15 cellular contexts compared by ENCODE assay signal in genomic region chr9:75146229-75146628, GRCh38. TPM values are rescaled to one million over a fixed set of nuclear protein-coding genes. Genes with fewer than 3 reads are reported as not detected.
A peak's percentile ranks its signal among the peaks of the same experiment; 100 is the strongest.
DNase-seq lines count a peak whose midpoint lies in the region; ATAC-seq and TF ChIP-seq lines count a peak whose summit lies in the region.
"Had no signal": no experiment of that assay in that cellular context is flagged by ENCODE, and none has a peak within 500 bp of the region (broad histone marks: within the 10 kb centered on the region; RNA-seq: fewer than 3 reads in every experiment).

No MANE protein-coding gene starts in this region.

- no peak for DNase-seq in activated naive CD8-positive, alpha-beta T cell treated with anti-CD3 and anti-CD28 coated beads, Interleukin-2, amount 10 ng/mL, durations not matched to agents 7 days and 5 days
- DNase-seq in activated naive CD8-positive, alpha-beta T cell treated with anti-CD3 and anti-CD28 coated beads, Interleukin-2, amount 50 U/mL, for 24 hours = no peak
- peak; percentile 36 to 64 for DNase-seq in fibroblast of lung (ENCODE audit: low read depth in 2 of 2)
- DNase-seq in stimulated activated effector memory CD8-positive, alpha-beta T cell treated with anti-CD3 and anti-CD28 coated beads, Interleukin-12 subunit alpha, Interleukin-12 subunit beta, amount 100 ng/mL, for 72 hours (ENCODE audit: low spot score in 2 of 2) = peak in 1 of 2 donors; percentile 49
- no peak for DNase-seq in amygdala (lab: John Stamatoyannopoulos, UW)
- no peak for DNase-seq in ACHN
- DNase-seq: C1 segment of cervical spinal cord; NCI-H446; Peyer's patch; posterior cingulate gyrus; stimulated activated naive CD4-positive, alpha-beta T cell; T-helper 9 cell had no signal

- TF ChIP-seq CTCF in fibroblast of lung (conservative IDR thresholded peaks at IDR 0.05 in 1 of 2, IDR thresholded peaks at IDR 0.05 in 1 of 2; ENCODE audit: low read depth in 1 of 2, low read length in 2 of 2) = no peak

- no peaks in the 10 kb centered on the region for H3K27me3 Mint-ChIP-seq in activated naive CD8-positive, alpha-beta T cell treated with anti-CD3 and anti-CD28 coated beads, Interleukin-2, amount 10 ng/mL, durations not matched to agents 7 days and 5 days
- H3K27me3 Mint-ChIP-seq in activated naive CD8-positive, alpha-beta T cell treated with anti-CD3 and anti-CD28 coated beads, Interleukin-2, amount 50 U/mL, for 24 hours = no peaks in the 10 kb centered on the region

- in situ Hi-C loops in ACHN (cut with HindIII; ENCODE audit: low pct_ligation_motif_present, low pct_unique_long_range_greater_than_20kb, low sequenced_read_pairs) = no loop called here

- ATAC-seq in activated naive CD8-positive, alpha-beta T cell treated with anti-CD3 and anti-CD28 coated beads, Interleukin-2, amount 10 ng/mL, durations not matched to agents 7 days and 5 days (ENCODE audit: low read depth) = no peak
- ATAC-seq in activated naive CD8-positive, alpha-beta T cell treated with anti-CD3 and anti-CD28 coated beads, Interleukin-2, amount 50 U/mL, for 24 hours = no peak
- peak; percentile 18 for ATAC-seq in stimulated activated effector memory CD8-positive, alpha-beta T cell treated with anti-CD3 and anti-CD28 coated beads, Interleukin-12 subunit alpha, Interleukin-12 subunit beta, amount 100 ng/mL, for 72 hours
- no peak for ATAC-seq in HG02973 (IDR thresholded peaks at IDR 0.05; ENCODE audit: unreplicated experiment)

- H3K4me1 ChIP-seq in fibroblast of lung (ENCODE audit: control insufficient read depth, extremely low read depth, insufficient read depth, low read length) = peaks cover 14% of the 10 kb centered on the region
- H3K4me1 ChIP-seq: breast epithelium had no signal

- peaks cover 62% of the 10 kb centered on the region for H3K4me1 Mint-ChIP-seq in activated naive CD8-positive, alpha-beta T cell treated with anti-CD3 and anti-CD28 coated beads, Interleukin-2, amount 10 ng/mL, durations not matched to agents 7 days and 5 days
- H3K4me1 Mint-ChIP-seq in activated naive CD8-positive, alpha-beta T cell treated with anti-CD3 and anti-CD28 coated beads, Interleukin-2, amount 50 U/mL, for 24 hours = peaks cover 64% of the 10 kb centered on the region
- H3K4me1 Mint-ChIP-seq in stimulated activated effector memory CD8-positive, alpha-beta T cell treated with anti-CD3 and anti-CD28 coated beads, Interleukin-12 subunit alpha, Interleukin-12 subunit beta, amount 100 ng/mL, for 72 hours = peaks cover 66% of the 10 kb centered on the region

- peak overlapping the region; percentile 62 for H3K27ac Mint-ChIP-seq in activated naive CD8-positive, alpha-beta T cell treated with anti-CD3 and anti-CD28 coated beads, Interleukin-2, amount 10 ng/mL, durations not matched to agents 7 days and 5 days
- H3K27ac Mint-ChIP-seq in activated naive CD8-positive, alpha-beta T cell treated with anti-CD3 and anti-CD28 coated beads, Interleukin-2, amount 50 U/mL, for 24 hours = no peak overlapping the region
- H3K27ac Mint-ChIP-seq in stimulated activated effector memory CD8-positive, alpha-beta T cell treated with anti-CD3 and anti-CD28 coated beads, Interleukin-12 subunit alpha, Interleukin-12 subunit beta, amount 100 ng/mL, for 72 hours = peak overlapping the region; percentile 63

- H3K36me3 Mint-ChIP-seq in activated naive CD8-positive, alpha-beta T cell treated with anti-CD3 and anti-CD28 coated beads, Interleukin-2, amount 10 ng/mL, durations not matched to agents 7 days and 5 days = peaks cover 58% of the 10 kb centered on the region
- peaks cover 53% of the 10 kb centered on the region for H3K36me3 Mint-ChIP-seq in activated naive CD8-positive, alpha-beta T cell treated with anti-CD3 and anti-CD28 coated beads, Interleukin-2, amount 50 U/mL, for 24 hours (ENCODE audit: low read depth)
- H3K36me3 Mint-ChIP-seq in stimulated activated effector memory CD8-positive, alpha-beta T cell treated with anti-CD3 and anti-CD28 coated beads, Interleukin-12 subunit alpha, Interleukin-12 subunit beta, amount 100 ng/mL, for 72 hours = peaks cover 94% of the 10 kb centered on the region

- H3K4me3 Mint-ChIP-seq in activated naive CD8-positive, alpha-beta T cell treated with anti-CD3 and anti-CD28 coated beads, Interleukin-2, amount 10 ng/mL, durations not matched to agents 7 days and 5 days = no peak overlapping the region
- H3K4me3 Mint-ChIP-seq in activated naive CD8-positive, alpha-beta T cell treated with anti-CD3 and anti-CD28 coated beads, Interleukin-2, amount 50 U/mL, for 24 hours = no peak overlapping the region
- H3K4me3 Mint-ChIP-seq in stimulated activated effector memory CD8-positive, alpha-beta T cell treated with anti-CD3 and anti-CD28 coated beads, Interleukin-12 subunit alpha, Interleukin-12 subunit beta, amount 100 ng/mL, for 72 hours = peak overlapping the region; percentile 32

- H3K27ac ChIP-seq in KOPT-K1 (ENCODE audit: low read depth, low read length, poor library complexity, severe bottlenecking) = peak overlapping the region; percentile 98
- no peak overlapping the region for H3K27ac ChIP-seq in fibroblast of lung (ENCODE audit: insufficient read depth, low read length)
- H3K27ac ChIP-seq: breast epithelium had no signal

- no peaks in the 10 kb centered on the region for H3K27me3 ChIP-seq in fibroblast of lung (ENCODE audit: control insufficient read depth, insufficient read depth, low read length)
- H3K27me3 ChIP-seq: breast epithelium, Peyer's patch had no signal

- H3K4me2 ChIP-seq in fibroblast of lung (ENCODE audit: extremely low read depth, insufficient read depth, low read length) = no peak overlapping the region

- peaks cover 8% of the 10 kb centered on the region for H3K9me3 Mint-ChIP-seq in activated naive CD8-positive, alpha-beta T cell treated with anti-CD3 and anti-CD28 coated beads, Interleukin-2, amount 10 ng/mL, durations not matched to agents 7 days and 5 days
- H3K9me3 Mint-ChIP-seq in activated naive CD8-positive, alpha-beta T cell treated with anti-CD3 and anti-CD28 coated beads, Interleukin-2, amount 50 U/mL, for 24 hours = peaks cover 22% of the 10 kb centered on the region
- peaks cover 14% of the 10 kb centered on the region for H3K9me3 Mint-ChIP-seq in stimulated activated effector memory CD8-positive, alpha-beta T cell treated with anti-CD3 and anti-CD28 coated beads, Interleukin-12 subunit alpha, Interleukin-12 subunit beta, amount 100 ng/mL, for 72 hours

- POLR2A ChIA-PET in activated naive CD8-positive, alpha-beta T cell treated with anti-CD3 and anti-CD28 coated beads, Interleukin-2, amount 10 ng/mL, durations not matched to agents 7 days and 5 days (lab: Charles Lee) = interaction anchor here (0.6 to 0.9 kb wide), 2 partner anchors 54 to 56 kb away, joined by 3 read pairs; no protein-coding TSS in a partner anchor

- no peak overlapping the region for H3K4me3 ChIP-seq in fibroblast of lung (replicated peaks in 1 of 4; ENCODE audit: control extremely low read depth in 1 of 4, insufficient read depth in 1 of 4, low read depth in 3 of 4, low read length in 4 of 4)
- H3K4me3 ChIP-seq: breast epithelium, Peyer's patch had no signal

- H3K36me3 ChIP-seq in KOPT-K1 (ENCODE audit: insufficient read depth, low read length) (peaks cover 31% of the 10 kb centered on the region), fibroblast of lung (ENCODE audit: control insufficient read depth, insufficient read depth, low read length) (no peaks in the 10 kb centered on the region)
- H3K36me3 ChIP-seq: breast epithelium had no signal

- no peaks in the 10 kb centered on the region for H4K20me1 ChIP-seq in fibroblast of lung (ENCODE audit: control insufficient read depth, extremely low read depth, insufficient read depth, low read length)

- no peak overlapping the region for H2AFZ ChIP-seq in fibroblast of lung (ENCODE audit: low read length)

- no peak overlapping the region for H3K9ac ChIP-seq in fibroblast of lung (ENCODE audit: insufficient read depth, low read length)

- H3K9me3 ChIP-seq in KOPT-K1 (ENCODE audit: insufficient read depth, low read length, poor library complexity, severe bottlenecking) (peaks cover 6% of the 10 kb centered on the region), fibroblast of lung (ENCODE audit: control insufficient read depth, insufficient read depth, low read depth, low read length) (no peaks in the 10 kb centered on the region)
- H3K9me3 ChIP-seq: breast epithelium, Peyer's patch had no signal

- no peaks in the 10 kb centered on the region for H3K79me2 ChIP-seq in fibroblast of lung (ENCODE audit: control insufficient read depth, insufficient read depth, low read length)

RNA-seq across cellular contexts. Expression of gene OSTF1, which starts 57.9 kb away (rescaled TPM):
- 100 to 1,000 TPM in 1 of 2 experiments, 10 to 100 TPM in 1; 99.9 to 108 TPM for total RNA-seq in activated naive CD8-positive, alpha-beta T cell treated with anti-CD3 and anti-CD28 coated beads, Interleukin-2, amount 10 ng/mL, durations not matched to agents 7 days and 5 days
- 33.6 and 49.9 TPM in 2 replicates for total RNA-seq in fibroblast of lung
- polyA plus RNA-seq in fibroblast of lung = 36.0 and 48.4 TPM in 2 replicates
- 42.3 and 52.7 TPM in 2 replicates for polyA plus RNA-seq in fibroblast of lung (2012)
- 2.9 and 6.8 TPM in 2 replicates for polyA minus RNA-seq in fibroblast of lung (ENCODE audit: low replicate concordance)

RNA-seq across cellular contexts. Expression of gene NMRK1, which starts 58.3 kb away (rescaled TPM):
- 10 to 100 TPM; 45.0 to 46.2 TPM for total RNA-seq in activated naive CD8-positive, alpha-beta T cell treated with anti-CD3 and anti-CD28 coated beads, Interleukin-2, amount 10 ng/mL, durations not matched to agents 7 days and 5 days
- 21.1 and 33.9 TPM in 2 replicates for total RNA-seq in fibroblast of lung
- polyA plus RNA-seq in fibroblast of lung = 16.0 and 19.4 TPM in 2 replicates
- 14.6 and 15.5 TPM in 2 replicates for polyA plus RNA-seq in fibroblast of lung (2012)
- polyA minus RNA-seq in fibroblast of lung (ENCODE audit: low replicate concordance) = 0.43 and 3.9 TPM in 2 replicates

Comparison
In these comparisons a context has a peak if more than half of its experiments do, and no peak if none do; other contexts are left out.
1. DNase-seq: peak in fibroblast of lung (2 of 2); none in activated naive CD8-positive, alpha-beta T cell treated with anti-CD3 and anti-CD28 coated beads, Interleukin-2, amount 10 ng/mL, durations not matched to agents 7 days and 5 days (single experiment), activated naive CD8-positive, alpha-beta T cell treated with anti-CD3 and anti-CD28 coated beads, Interleukin-2, amount 50 U/mL, for 24 hours (single experiment), amygdala (0 of 56) and ACHN (single experiment).